ENCODE assay signal across 14 cellular contexts in the genomic region with DNA sequence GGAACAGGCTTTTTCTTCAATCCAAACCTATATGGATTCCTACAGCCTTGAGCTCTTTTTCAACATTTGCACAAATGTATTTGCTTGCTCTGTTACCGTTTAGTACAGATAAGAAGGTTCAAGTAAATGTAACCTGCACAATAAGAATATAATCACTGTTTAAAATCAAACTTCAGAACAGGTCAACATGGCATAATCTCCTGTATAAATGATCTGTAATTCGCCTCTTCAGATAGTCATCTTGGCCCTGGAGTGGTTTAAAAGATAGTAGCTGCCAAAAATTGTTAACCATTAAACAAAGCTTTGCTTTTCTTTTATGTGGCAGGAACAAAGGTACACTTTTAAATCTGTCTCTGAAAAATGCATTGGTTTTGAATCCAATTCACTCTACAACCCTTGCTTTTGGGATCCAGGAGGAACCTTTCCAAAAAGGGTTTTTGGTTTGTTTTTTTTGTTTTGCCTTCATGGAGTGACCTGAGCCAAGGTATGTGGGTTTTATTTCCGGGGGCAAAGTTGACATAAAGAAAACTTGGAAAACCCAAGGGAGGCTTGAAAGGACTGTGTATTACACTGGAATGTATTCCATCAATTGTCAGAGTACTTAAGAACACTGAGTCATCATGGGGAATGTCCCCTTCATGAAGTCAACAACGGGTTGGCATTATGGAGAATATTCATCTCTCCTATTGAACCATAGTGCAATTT.
DNase-seq lines count a peak whose midpoint lies in the region; ATAC-seq and TF ChIP-seq lines count a peak whose summit lies in the region.
"Had no signal": no experiment of that assay in that cellular context is flagged by ENCODE, and none has a peak within 500 bp of the region (broad histone marks: within the 10 kb centered on the region; RNA-seq: fewer than 3 reads in every experiment).

No MANE protein-coding gene starts in this region.

- H2AFZ ChIP-seq in mammary epithelial cell (ENCODE audit: low read depth, low read length) (peak overlapping the region; percentile 44), Karpas-422 (ENCODE audit: low read length) (no peak overlapping the region)

- H3K36me3 ChIP-seq in MG63 (no peaks in the 10 kb centered on the region), mammary epithelial cell (ENCODE audit: insufficient read depth, low read length) (no peaks in the 10 kb centered on the region), left lung (no peaks in the 10 kb centered on the region), Karpas-422 (ENCODE audit: insufficient read depth, low read length) (no peaks in the 10 kb centered on the region)
- H3K36me3 ChIP-seq: SJCRH30, suprapubic skin had no signal

- no peaks in the 10 kb centered on the region for H3K9me3 ChIP-seq in MG63
- H3K9me3 ChIP-seq in mammary epithelial cell (replicated peaks; ENCODE audit: insufficient read depth, low read length): no peaks in the 10 kb centered on the region
- H3K9me3 ChIP-seq in left lung: no peaks in the 10 kb centered on the region
- peaks cover 5% of the 10 kb centered on the region; the same call in 1 of the 2 replicates for H3K9me3 ChIP-seq in Karpas-422 (ENCODE audit: low read length)
- H3K9me3 ChIP-seq: SJCRH30, suprapubic skin had no signal

- H3K9me2 ChIP-seq in Karpas-422 (replicated peaks; ENCODE audit: insufficient read depth, low read length): no peaks in the 10 kb centered on the region

- in situ Hi-C loops in ACHN (cut with HindIII; ENCODE audit: low pct_ligation_motif_present, low pct_unique_long_range_greater_than_20kb, low sequenced_read_pairs): no loop called here
- in situ Hi-C loops in mammary epithelial cell (cut with MboI; ENCODE audit: low sequenced_read_pairs in 2 of 2): no loop called here

- H3K79me2 ChIP-seq in mammary epithelial cell (ENCODE audit: insufficient read depth, low read length) (no peaks in the 10 kb centered on the region), Karpas-422 (ENCODE audit: low read length) (no peaks in the 10 kb centered on the region)

- TF ChIP-seq CTCF in mammary epithelial cell (conservative IDR thresholded peaks at IDR 0.05 in 1 of 2, IDR thresholded peaks at IDR 0.05 in 1 of 2; ENCODE audit: extremely low read depth in 1 of 2, insufficient read depth in 1 of 2, low read depth in 1 of 2, low read length in 2 of 2) (no peak), left lung (IDR thresholded peaks at IDR 0.05) (no peak)

- CTCF ChIA-PET in mammary epithelial cell (lab: Charles Lee; ENCODE audit: low non-redundant PET): no interaction called here

- H3K27me3 ChIP-seq in MG63: no peaks in the 10 kb centered on the region
- no peaks in the 10 kb centered on the region for H3K27me3 ChIP-seq in mammary epithelial cell (ENCODE audit: insufficient read depth, low read length)
- H3K27me3 ChIP-seq in left lung: no peaks in the 10 kb centered on the region
- no peaks in the 10 kb centered on the region for H3K27me3 ChIP-seq in Karpas-422 (ENCODE audit: low read length)
- H3K27me3 ChIP-seq: SJCRH30, suprapubic skin had no signal

- no peak overlapping the region for H3K9ac ChIP-seq in mammary epithelial cell (ENCODE audit: insufficient read depth, low read length)
- H3K9ac ChIP-seq in Karpas-422 (ENCODE audit: low read length): no peak overlapping the region

- H3K4me1 ChIP-seq in mammary epithelial cell (ENCODE audit: insufficient read depth, low read length): no peaks in the 10 kb centered on the region
- H3K4me1 ChIP-seq in left lung: no peaks in the 10 kb centered on the region
- no peaks in the 10 kb centered on the region for H3K4me1 ChIP-seq in Karpas-422 (ENCODE audit: low read length)

- H3K4me3 ChIP-seq in MG63: no peak overlapping the region
- no peak overlapping the region for H3K4me3 ChIP-seq in mammary epithelial cell (replicated peaks in 1 of 3; ENCODE audit: insufficient read depth in 1 of 3, low read depth in 2 of 3, low read length in 3 of 3)
- no peak overlapping the region for H3K4me3 ChIP-seq in left lung
- H3K4me3 ChIP-seq in Karpas-422 (ENCODE audit: low read length): no peak overlapping the region
- H3K4me3 ChIP-seq: SJCRH30, suprapubic skin had no signal

- no peak overlapping the region for H3K4me2 ChIP-seq in mammary epithelial cell (ENCODE audit: insufficient read depth, low read depth, low read length)
- H3K4me2 ChIP-seq in Karpas-422 (ENCODE audit: low read depth, low read length, poor library complexity, severe bottlenecking): no peak overlapping the region

- DNase-seq in ACHN (peak; percentile 57), MG63 (peak; percentile 44), mammary epithelial cell (peak; percentile 51), left lung (no peak), Karpas-422 (no peak)
- DNase-seq: activated CD4-positive, CD25-positive, alpha-beta regulatory T cell treated with anti-CD3 and anti-CD28 coated beads, Interleukin-2, amount 50 U/mL, for 72 hours; head of caudate nucleus; KG1; NCI-H345; SJCRH30 had no signal

- H3K27ac ChIP-seq in mammary epithelial cell (ENCODE audit: insufficient read depth, low read depth, low read length) (no peak overlapping the region), left lung (no peak overlapping the region), Karpas-422 (ENCODE audit: low read length) (no peak overlapping the region)
- H3K27ac ChIP-seq: SJCRH30, suprapubic skin had no signal

- dilution Hi-C loops in mammary epithelial cell (cut with HindIII; ENCODE audit: low sequenced_read_pairs): no loop called here

- H4K20me1 ChIP-seq in mammary epithelial cell (ENCODE audit: insufficient read depth, low read length) (no peaks in the 10 kb centered on the region), Karpas-422 (ENCODE audit: insufficient read depth, low read depth, low read length) (no peaks in the 10 kb centered on the region)

- BruUV-seq in mammary epithelial cell (replicated peaks; lab: Mats Ljungman, UMichigan): no TSS peak

- intact Hi-C loops in mammary epithelial cell (cut with micrococcal nuclease) (no loop called here), left lung (cut with DNase I) (no loop called here)

- 15% methylated on average over 4 of the region's 4 CpGs for WGBS in mammary epithelial cell (ENCODE audit: low coverage, missing lambda C conversion rate)

- ATAC-seq in left lung (peak; percentile 80), HG03045 (IDR thresholded peaks at IDR 0.05; ENCODE audit: unreplicated experiment) (no peak), GM21381 (IDR thresholded peaks at IDR 0.05; ENCODE audit: unreplicated experiment) (no peak), GM19035 (IDR thresholded peaks at IDR 0.05; ENCODE audit: unreplicated experiment) (no peak)

Comparison
In these comparisons a context has a peak if more than half of its experiments do, and no peak if none do; other contexts are left out.
1. DNase-seq: peak in ACHN (single experiment), MG63 (single experiment) and mammary epithelial cell (single experiment); none in left lung (0 of 2) and Karpas-422 (single experiment).